10 cellular contexts compared by ENCODE assay signal in the genomic region with DNA sequence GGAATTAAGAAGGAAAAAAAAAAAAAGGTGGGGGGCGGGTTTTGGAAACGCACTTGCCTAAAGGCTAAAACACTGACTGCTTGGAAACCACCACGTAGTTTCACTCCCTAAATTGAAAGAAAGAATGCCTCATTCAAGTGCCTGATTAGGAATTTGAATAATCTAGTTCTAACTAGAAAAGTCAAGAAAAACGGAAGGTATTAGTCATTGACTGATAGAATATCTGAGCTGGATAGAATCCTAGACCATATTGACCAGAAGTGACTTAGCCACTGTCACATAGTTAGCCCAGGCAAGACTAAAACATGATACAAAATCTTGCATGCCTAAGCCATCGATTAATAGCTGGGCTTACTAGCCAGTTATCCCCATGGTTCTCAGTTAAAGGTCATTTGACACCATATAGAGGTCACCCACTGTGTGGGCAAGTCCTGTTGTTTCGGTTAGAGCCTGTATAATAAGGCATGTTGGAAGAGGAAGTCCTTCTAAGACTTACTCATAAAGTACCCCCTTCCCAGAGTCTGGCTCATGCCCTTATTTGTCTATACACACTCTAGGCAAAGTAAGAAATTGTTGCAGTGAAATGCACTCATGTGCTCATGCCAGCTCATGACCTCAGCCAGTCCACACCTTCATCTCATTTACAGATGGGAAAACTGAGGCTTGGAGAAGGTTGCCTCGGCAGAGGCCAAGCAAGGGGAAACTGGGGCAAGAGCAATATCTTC. TPM values are rescaled to one million over a fixed set of nuclear protein-coding genes. Genes with fewer than 3 reads are reported as not detected.
DNase-seq lines count a peak whose midpoint lies in the region; ATAC-seq and TF ChIP-seq lines count a peak whose summit lies in the region.
"Had no signal": no experiment of that assay in that cellular context is flagged by ENCODE, and none has a peak within 500 bp of the region (broad histone marks: within the 10 kb centered on the region; RNA-seq: fewer than 3 reads in every experiment).

No MANE protein-coding gene starts in this region.

- H3K36me3 ChIP-seq in colonic mucosa, result no peaks in the 10 kb centered on the region

- TF ChIP-seq CTCF in colonic mucosa (IDR thresholded peaks at IDR 0.05), result no peak

- no peak overlapping the region for H3K9ac ChIP-seq in colonic mucosa (ENCODE audit: low read depth in 2 of 2, low read length in 2 of 2)

- H3K9me3 ChIP-seq in colonic mucosa, result no peaks in the 10 kb centered on the region
- H3K9me3 ChIP-seq: esophagus squamous epithelium had no signal

- H3K27me3 ChIP-seq in colonic mucosa, result no peaks in the 10 kb centered on the region
- H3K27me3 ChIP-seq: esophagus squamous epithelium had no signal

- H3K27ac ChIP-seq in colonic mucosa, result peak overlapping the region; percentile 78

- intact Hi-C loops in colonic mucosa (cut with DNase I) (no loop called here), Right ventricle myocardium inferior (cut with DNase I) (no loop called here)

- peak; percentile 41 for DNase-seq in COLO829 (ENCODE audit: low spot score)
- no peak for DNase-seq in colonic mucosa
- DNase-seq in mucosa of gallbladder (ENCODE audit: low spot score), result no peak
- DNase-seq in iPS-NIHi11 (ENCODE audit: low spot score), result no peak
- DNase-seq in NCI-H2227 (lab: John Stamatoyannopoulos, UW; ENCODE audit: unreplicated experiment), result no peak
- DNase-seq in Right ventricle myocardium inferior (ENCODE audit: missing footprints), result no peak
- DNase-seq: activated CD4-positive, alpha-beta T cell treated with anti-CD3 and anti-CD28 coated beads for 48 hours; esophagus squamous epithelium had no signal

- ATAC-seq in GM21515 (IDR thresholded peaks at IDR 0.05; ENCODE audit: unreplicated experiment) (peak; percentile 71), HG03571 (IDR thresholded peaks at IDR 0.05; ENCODE audit: unreplicated experiment) (peak; percentile 73), Right ventricle myocardium inferior (no peak)

- peaks cover 11% of the 10 kb centered on the region for H3K4me1 ChIP-seq in colonic mucosa

- no peak overlapping the region for H3K4me3 ChIP-seq in colonic mucosa
- H3K4me3 ChIP-seq: esophagus squamous epithelium had no signal

RNA-seq across cellular contexts. Expression of gene SH3RF2, which starts 40.2 kb away (rescaled TPM):
- 10 to 100 TPM; 58.2 to 59.3 TPM for total RNA-seq in colonic mucosa
- 106 TPM for total RNA-seq in mucosa of gallbladder
- 267 TPM for total RNA-seq in Right ventricle myocardium inferior
